Comparison of ENCODE assay signal across 8 cellular contexts in the genomic region with DNA sequence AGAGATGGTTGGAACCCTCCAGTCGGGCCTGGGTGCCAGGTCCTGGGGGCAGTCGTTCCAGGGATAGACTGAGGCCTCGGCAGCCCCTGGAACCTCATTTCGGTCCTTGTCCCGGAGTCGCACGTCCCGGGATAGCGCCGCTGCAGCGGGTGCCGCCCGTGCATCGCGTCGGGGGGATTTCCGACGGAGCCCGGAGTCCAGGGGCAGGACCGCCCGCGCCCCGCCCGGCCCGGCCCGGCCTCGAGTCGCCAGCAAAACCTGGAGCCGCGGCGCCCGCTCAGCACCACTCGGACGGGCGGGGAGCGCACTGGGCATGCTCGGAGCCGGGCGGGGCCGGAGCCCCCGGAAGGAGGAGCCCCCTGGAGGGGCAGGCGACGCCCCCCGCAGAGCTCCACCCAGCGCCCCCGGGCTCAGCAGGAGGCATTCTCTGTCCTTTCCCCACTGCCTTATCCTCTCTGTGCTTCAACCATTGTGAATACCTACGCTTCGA. TPM values are rescaled to one million over a fixed set of nuclear protein-coding genes. Genes with fewer than 3 reads are reported as not detected.
DNase-seq lines count a peak whose midpoint lies in the region; ATAC-seq and TF ChIP-seq lines count a peak whose summit lies in the region.

No MANE protein-coding gene starts in this region.

- DNase-seq in Caki2 (ENCODE audit: low read depth) (peak; percentile 74), NCI-H774 (lab: John Stamatoyannopoulos, UW) (peak; percentile 72), fibroblast of mammary gland (ENCODE audit: low read depth) (peak; percentile 12), neuronal stem cell (ENCODE audit: low spot score) (peak; percentile 30), activated gamma-delta T cell treated with Interleukin-2 at 50 U/mL for 16 hours (no peak), activated T-cell treated with anti-CD3 and anti-CD28 coated beads for 4 hours (no peak), NCI-H1694 (lab: John Stamatoyannopoulos, UW) (no peak)

- H2BK15ac ChIP-seq in neuronal stem cell (ENCODE audit: low read length), result peak overlapping the region; percentile 2

- H4K8ac ChIP-seq in neuronal stem cell (ENCODE audit: low read depth, low read length), result no peak overlapping the region

- no peak overlapping the region for H3K4ac ChIP-seq in neuronal stem cell (ENCODE audit: low read length)

- no peak overlapping the region for H3K27ac ChIP-seq in neuronal stem cell (replicated peaks; ENCODE audit: low read length)

- no peak overlapping the region for H3K23ac ChIP-seq in neuronal stem cell (ENCODE audit: low read depth, low read length, poor library complexity)

- H3K14ac ChIP-seq in neuronal stem cell (ENCODE audit: low read length), result no peak overlapping the region

- no peak overlapping the region for H2AK5ac ChIP-seq in neuronal stem cell (ENCODE audit: low read depth, low read length)

- no peak overlapping the region for H2BK12ac ChIP-seq in neuronal stem cell (ENCODE audit: low read length)

- TF ChIP-seq CTCF in fibroblast of mammary gland (conservative IDR thresholded peaks at IDR 0.05; ENCODE audit: control insufficient read depth, insufficient read depth, low read depth, low read length), result no peak

- H3K4me3 ChIP-seq in fibroblast of mammary gland (ENCODE audit: control insufficient read depth, low read depth, low read length), result peak overlapping the region; percentile 30
- peak overlapping the region in 1 of 2 donors; percentile 68 for H3K4me3 ChIP-seq in neuronal stem cell (ENCODE audit: low read length in 2 of 2)

- peaks cover 0 to 7% of the 10 kb centered on the region in 2 donors for H3K4me1 ChIP-seq in neuronal stem cell (ENCODE audit: control insufficient read depth in 2 of 2, insufficient read depth in 1 of 2, low read depth in 1 of 2, low read length in 2 of 2)

- peak overlapping the region; percentile 63 for H3K4me2 ChIP-seq in neuronal stem cell (ENCODE audit: insufficient read depth, low read length, poor library complexity, severe bottlenecking)

- peak overlapping the region; percentile 68 for H2AFZ ChIP-seq in neuronal stem cell (ENCODE audit: low read length)

- peaks cover 12 to 93% (median 47%) of the 10 kb centered on the region in 3 experiments for H3K27me3 ChIP-seq in neuronal stem cell (ENCODE audit: control insufficient read depth in 3 of 3, insufficient read depth in 3 of 3, low read depth in 1 of 3, low read length in 3 of 3)

- H2BK5ac ChIP-seq in neuronal stem cell (ENCODE audit: low read length), result no peak overlapping the region

- H3K9me3 ChIP-seq in neuronal stem cell (replicated peaks in 1 of 2; ENCODE audit: control insufficient read depth in 2 of 2, insufficient read depth in 1 of 2, low read depth in 1 of 2, low read length in 2 of 2), result peaks cover 0 to 4% of the 10 kb centered on the region in 2 donors

- H4K91ac ChIP-seq in neuronal stem cell (ENCODE audit: low read depth, low read length, poor library complexity), result no peak overlapping the region

- in situ Hi-C loops in Caki2 (cut with HindIII; ENCODE audit: low pct_unique_long_range_greater_than_20kb, low sequenced_read_pairs), result no loop called here

- H3K18ac ChIP-seq in neuronal stem cell (ENCODE audit: low read length), result peak overlapping the region; percentile 49

- no CpG with 5 or more reads among the region's 48 CpGs for WGBS in neuronal stem cell (ENCODE audit: extremely low coverage in 2 of 2, insufficient read length in 2 of 2, insufficient replicate concordance in 1 of 2), 2 donors

- no peak for ATAC-seq in HG02642 (IDR thresholded peaks at IDR 0.05; ENCODE audit: poor library complexity, unreplicated experiment)

- no peak overlapping the region for H3K9ac ChIP-seq in neuronal stem cell (ENCODE audit: low read depth, low read length, poor library complexity)

- no peaks in the 10 kb centered on the region for H3K36me3 ChIP-seq in neuronal stem cell (replicated peaks in 1 of 2; ENCODE audit: control insufficient read depth in 2 of 2, insufficient read depth in 2 of 2, low read length in 2 of 2)

- no peak overlapping the region for H2BK120ac ChIP-seq in neuronal stem cell (ENCODE audit: low read depth, low read length)

- no peaks in the 10 kb centered on the region for H3K79me1 ChIP-seq in neuronal stem cell (ENCODE audit: low read depth, low read length)

RNA-seq across cellular contexts. Expression of a gene that starts 1.6 kb away (rescaled TPM):
- 14.8 and 15.0 TPM in 2 replicates for total RNA-seq in Caki2 (2014; rRNA removed; shearing (Covaris generic); ENCODE audit: low replicate concordance)
- 1.3 TPM for polyA plus RNA-seq in neuronal stem cell (2013, experiment 1 of 2)
- 1.2 TPM for polyA plus RNA-seq in neuronal stem cell (2013, experiment 2 of 2)

Comparison
In these comparisons a context has a peak if more than half of its experiments do, and no peak if none do; other contexts are left out.
1. DNase-seq: peak in Caki2 (single experiment), NCI-H774 (single experiment), fibroblast of mammary gland (single experiment) and neuronal stem cell (single experiment); none in activated gamma-delta T cell treated with Interleukin-2 at 50 U/mL for 16 hours (single experiment), activated T-cell treated with anti-CD3 and anti-CD28 coated beads for 4 hours (single experiment) and NCI-H1694 (single experiment).